In genomic region chr5:39167141-39167972, GRCh38 we compare ENCODE assay signal across 11 cellular contexts. TPM values are rescaled to one million over a fixed set of nuclear protein-coding genes. Genes with fewer than 3 reads are reported as not detected.
A peak's percentile ranks its signal among the peaks of the same experiment; 100 is the strongest.
DNase-seq lines count a peak whose midpoint lies in the region; ATAC-seq and TF ChIP-seq lines count a peak whose summit lies in the region.
"Had no signal": no experiment of that assay in that cellular context is flagged by ENCODE, and none has a peak within 500 bp of the region (broad histone marks: within the 10 kb centered on the region; RNA-seq: fewer than 3 reads in every experiment).

No MANE protein-coding gene starts in this region.

- no peak overlapping the region for H2BK120ac ChIP-seq in mesenchymal stem cell (ENCODE audit: low read depth, low read length)

- H2BK5ac ChIP-seq in mesenchymal stem cell (ENCODE audit: low read depth, low read length, poor library complexity, severe bottlenecking) = no peak overlapping the region

- H3K4me3 Mint-ChIP-seq in activated naive CD8-positive, alpha-beta T cell treated with anti-CD3 and anti-CD28 coated beads, Interleukin-2, amount 50 U/mL, for 24 hours = peak overlapping the region; percentile 55

- TF ChIP-seq CTCF in MM.1S (IDR thresholded peaks at IDR 0.05; ENCODE audit: low read length) (no peak), BE2C (IDR thresholded peaks at IDR 0.05; ENCODE audit: low read depth, low read length) (no peak), thyroid gland (IDR thresholded peaks at IDR 0.05) (no peak)

- no peak overlapping the region for H3K14ac ChIP-seq in mesenchymal stem cell (ENCODE audit: low read length in 2 of 2)

- H3K27me3 Mint-ChIP-seq in activated naive CD8-positive, alpha-beta T cell treated with anti-CD3 and anti-CD28 coated beads, Interleukin-2, amount 50 U/mL, for 24 hours = no peaks in the 10 kb centered on the region

- no peak overlapping the region for H2AK5ac ChIP-seq in mesenchymal stem cell (ENCODE audit: low read length, severe bottlenecking)

- no peak overlapping the region for H2BK12ac ChIP-seq in mesenchymal stem cell (ENCODE audit: low read length in 2 of 2)

- H3F3A ChIP-seq in MM.1S (ENCODE audit: insufficient read depth, low read length) = no peaks in the 10 kb centered on the region

- DNase-seq in GM03348 (ENCODE audit: low spot score) (peak; percentile 15), MM.1S (no peak), mesenchymal stem cell (peak; percentile 27), BE2C (no peak), thyroid gland (no peak), anterior cingulate cortex (lab: John Stamatoyannopoulos, UW) (no peak)
- no peak for DNase-seq in activated naive CD8-positive, alpha-beta T cell treated with anti-CD3 and anti-CD28 coated beads, Interleukin-2, amount 50 U/mL, for 24 hours
- DNase-seq: body of pancreas, COR-L47, lower lobe of right lung, testis had no signal

- H3K4me2 ChIP-seq in MM.1S (ENCODE audit: low read depth, low read length) (peak overlapping the region; percentile 6; the same call in 1 of the 2 replicates), mesenchymal stem cell (ENCODE audit: low read length, poor library complexity, severe bottlenecking) (no peak overlapping the region)

- H2AFZ ChIP-seq in MM.1S (ENCODE audit: low read length) = 0 out of 2 replicates have a peak overlapping the region, but pooled peaks have one; percentile 7
- H2AFZ ChIP-seq in mesenchymal stem cell (ENCODE audit: low read depth, low read length) = no peak overlapping the region

- H3K18ac ChIP-seq in mesenchymal stem cell (ENCODE audit: low read depth in 1 of 2, low read length in 2 of 2) = peak overlapping the region in 1 of 2 experiments; percentile 24

- TF ChIP-seq POLR2A in thyroid gland (IDR thresholded peaks at IDR 0.05) = no peak

- H3K9ac ChIP-seq in MM.1S (ENCODE audit: low read length) (no peak overlapping the region), mesenchymal stem cell (ENCODE audit: low read length) (no peak overlapping the region)

- H3K27me3 ChIP-seq in MM.1S (replicated peaks; ENCODE audit: insufficient read depth, low read length) = no peaks in the 10 kb centered on the region
- H3K27me3 ChIP-seq in mesenchymal stem cell (ENCODE audit: control insufficient read depth in 1 of 2, insufficient read depth in 1 of 2, low read length in 2 of 2) = no peaks in the 10 kb centered on the region
- 0 out of 2 replicates have a peak, but pooled peaks cover 6% of the 10 kb centered on the region for H3K27me3 ChIP-seq in BE2C
- H3K27me3 ChIP-seq in thyroid gland = no peaks in the 10 kb centered on the region
- H3K27me3 ChIP-seq: body of pancreas, testis had no signal

- intact Hi-C loops in thyroid gland (cut with DNase I) = no loop called here

- H3K4me3 ChIP-seq in MM.1S (ENCODE audit: low read length) = no peak overlapping the region
- H3K4me3 ChIP-seq in mesenchymal stem cell (ENCODE audit: insufficient read depth in 1 of 2, low read depth in 1 of 2, low read length in 2 of 2) = no peak overlapping the region
- H3K4me3 ChIP-seq in BE2C (ENCODE audit: low read depth, low read length) = no peak overlapping the region
- no peak overlapping the region for H3K4me3 ChIP-seq in thyroid gland (replicated peaks in 1 of 3)
- H3K4me3 ChIP-seq: body of pancreas, lower lobe of right lung, testis had no signal

- peaks cover 6% of the 10 kb centered on the region for H3K9me3 Mint-ChIP-seq in activated naive CD8-positive, alpha-beta T cell treated with anti-CD3 and anti-CD28 coated beads, Interleukin-2, amount 50 U/mL, for 24 hours

- no peak overlapping the region for H4K8ac ChIP-seq in mesenchymal stem cell (ENCODE audit: low read length)

- no peaks in the 10 kb centered on the region for H3K36me3 ChIP-seq in MM.1S (replicated peaks; ENCODE audit: insufficient read depth, low read length)
- no peaks in the 10 kb centered on the region for H3K36me3 ChIP-seq in mesenchymal stem cell (ENCODE audit: control insufficient read depth in 1 of 2, insufficient read depth in 2 of 2, low read depth in 1 of 2, low read length in 2 of 2)
- no peaks in the 10 kb centered on the region for H3K36me3 ChIP-seq in BE2C
- no peaks in the 10 kb centered on the region for H3K36me3 ChIP-seq in thyroid gland
- H3K36me3 ChIP-seq: lower lobe of right lung had no signal

- WGBS in mesenchymal stem cell = 85% methylated on average over 2 of the region's 5 CpGs
- 78 to 80% methylated on average over 5 of the region's 5 CpGs for WGBS in thyroid gland, 2 donors

- H3K27ac ChIP-seq in MM.1S (ENCODE audit: low read length) (no peak overlapping the region), mesenchymal stem cell (ENCODE audit: low read length, poor library complexity, severe bottlenecking) (no peak overlapping the region), thyroid gland (no peak overlapping the region)
- H3K27ac ChIP-seq: body of pancreas, lower lobe of right lung, testis had no signal

- peak overlapping the region; percentile 85 for H3K27ac Mint-ChIP-seq in activated naive CD8-positive, alpha-beta T cell treated with anti-CD3 and anti-CD28 coated beads, Interleukin-2, amount 50 U/mL, for 24 hours

- H3K4me1 Mint-ChIP-seq in activated naive CD8-positive, alpha-beta T cell treated with anti-CD3 and anti-CD28 coated beads, Interleukin-2, amount 50 U/mL, for 24 hours = peaks cover 89% of the 10 kb centered on the region

- H3K79me1 ChIP-seq in mesenchymal stem cell (replicated peaks; ENCODE audit: low read length, poor library complexity, severe bottlenecking) = no peaks in the 10 kb centered on the region

- H3K9me3 ChIP-seq in MM.1S (replicated peaks; ENCODE audit: insufficient read depth, low read length) (no peaks in the 10 kb centered on the region), mesenchymal stem cell (ENCODE audit: control insufficient read depth, low read length) (no peaks in the 10 kb centered on the region), BE2C (no peaks in the 10 kb centered on the region), thyroid gland (no peaks in the 10 kb centered on the region)
- H3K9me3 ChIP-seq: body of pancreas, lower lobe of right lung, testis had no signal

- no peak overlapping the region for H3K4ac ChIP-seq in mesenchymal stem cell (ENCODE audit: low read depth in 1 of 2, low read length in 2 of 2)

- no peak overlapping the region for H3K23ac ChIP-seq in mesenchymal stem cell (ENCODE audit: low read length in 2 of 2)

- no peak overlapping the region for H2BK15ac ChIP-seq in mesenchymal stem cell (ENCODE audit: low read depth, poor library complexity, severe bottlenecking)

- no peak overlapping the region for H4K91ac ChIP-seq in mesenchymal stem cell (ENCODE audit: low read length)

- H3K4me1 ChIP-seq in MM.1S (ENCODE audit: low read length) (0 out of 2 replicates have a peak, but pooled peaks cover 5% of the 10 kb centered on the region), mesenchymal stem cell (ENCODE audit: control insufficient read depth, insufficient read depth, low read depth, low read length) (peaks cover 2% of the 10 kb centered on the region), BE2C (no peaks in the 10 kb centered on the region), thyroid gland (peaks cover 0 to 5% of the 10 kb centered on the region in 2 donors)
- H3K4me1 ChIP-seq: body of pancreas, lower lobe of right lung, testis had no signal

- ATAC-seq in activated naive CD8-positive, alpha-beta T cell treated with anti-CD3 and anti-CD28 coated beads, Interleukin-2, amount 50 U/mL, for 24 hours = no peak
- ATAC-seq: body of pancreas, lower lobe of right lung had no signal

- no peaks in the 10 kb centered on the region for H4K20me1 ChIP-seq in MM.1S (ENCODE audit: insufficient read depth, low read length)

- no peaks in the 10 kb centered on the region for H3K9me2 ChIP-seq in MM.1S (replicated peaks; ENCODE audit: insufficient read depth, low read length)

- peaks cover 16% of the 10 kb centered on the region for H3K36me3 Mint-ChIP-seq in activated naive CD8-positive, alpha-beta T cell treated with anti-CD3 and anti-CD28 coated beads, Interleukin-2, amount 50 U/mL, for 24 hours (ENCODE audit: low read depth)

- no peaks in the 10 kb centered on the region for H3K79me2 ChIP-seq in MM.1S (ENCODE audit: low read length)

RNA-seq across cellular contexts. Expression of gene FYB1, which starts 52.0 kb away (rescaled TPM):
- polyA plus RNA-seq in mesenchymal stem cell (2013, experiment 1 of 2) = 0.10 TPM
- polyA plus RNA-seq in mesenchymal stem cell (2013, experiment 2 of 2) = 0.04 TPM
- not detected for polyA plus RNA-seq in BE2C (2012; ENCODE audit: insufficient read depth, insufficient read length, low read depth)
- total RNA-seq in thyroid gland = 10 to 100 TPM in 1 of 4 donors, 1 to 10 TPM in 3; 2.4 to 15.6 (median 3.7) TPM

Comparison
In these comparisons a context has a peak if more than half of its experiments do, and no peak if none do; other contexts are left out.
1. DNase-seq: peak in GM03348 (single experiment) and mesenchymal stem cell (single experiment); none in MM.1S (single experiment), activated naive CD8-positive, alpha-beta T cell treated with anti-CD3 and anti-CD28 coated beads, Interleukin-2, amount 50 U/mL, for 24 hours (single experiment), BE2C (single experiment), thyroid gland (0 of 2) and anterior cingulate cortex (0 of 58).